ENCODE assay signal across 1 cellular context in the genomic region with DNA sequence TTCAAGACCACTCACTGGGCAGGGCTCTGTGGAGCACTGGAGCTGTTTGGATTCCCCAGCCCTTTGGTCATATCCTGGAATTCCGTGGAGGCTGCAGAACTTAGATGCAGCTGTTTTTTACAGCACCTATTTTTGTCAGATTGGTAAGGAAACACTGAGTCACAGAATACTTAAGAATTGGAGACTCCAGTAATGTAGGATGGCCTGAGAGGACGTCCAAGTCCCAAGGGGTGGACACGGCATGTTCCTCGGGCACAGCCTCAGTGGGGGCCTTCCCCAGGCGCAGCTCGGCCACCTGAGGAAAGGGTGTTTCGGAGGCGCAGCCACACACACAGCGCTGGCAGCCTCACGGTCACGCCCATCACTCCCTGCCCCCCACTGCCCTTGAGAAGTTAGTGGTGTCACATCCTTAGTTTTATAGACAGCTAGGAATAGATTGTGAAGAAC.
TF ChIP-seq lines count a peak whose summit lies in the region.

No MANE protein-coding gene starts in this region.

TF ChIP-seq in HepG2, 621 proteins besides CTCF, POLR2A, EP300 and RAD21:
- TF ChIP-seq, protein P1, sequence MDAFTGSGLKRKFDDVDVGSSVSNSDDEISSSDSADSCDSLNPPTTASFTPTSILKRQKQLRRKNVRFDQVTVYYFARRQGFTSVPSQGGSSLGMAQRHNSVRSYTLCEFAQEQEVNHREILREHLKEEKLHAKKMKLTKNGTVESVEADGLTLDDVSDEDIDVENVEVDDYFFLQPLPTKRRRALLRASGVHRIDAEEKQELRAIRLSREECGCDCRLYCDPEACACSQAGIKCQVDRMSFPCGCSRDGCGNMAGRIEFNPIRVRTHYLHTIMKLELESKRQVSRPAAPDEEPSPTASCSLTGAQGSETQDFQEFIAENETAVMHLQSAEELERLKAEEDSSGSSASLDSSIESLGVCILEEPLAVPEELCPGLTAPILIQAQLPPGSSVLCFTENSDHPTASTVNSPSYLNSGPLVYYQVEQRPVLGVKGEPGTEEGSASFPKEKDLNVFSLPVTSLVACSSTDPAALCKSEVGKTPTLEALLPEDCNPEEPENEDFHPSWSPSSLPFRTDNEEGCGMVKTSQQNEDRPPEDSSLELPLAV (CRISPR knock-in tag; conservative IDR thresholded peaks at IDR 0.05; ENCODE audit: low read depth): no peak
- no peak for TF ChIP-seq ZNF746 (CRISPR knock-in tag; IDR thresholded peaks at IDR 0.05)
- no peak for TF ChIP-seq ZNF577 (CRISPR knock-in tag; IDR thresholded peaks at IDR 0.05; ENCODE audit: borderline replicate concordance, low read depth)
- TF ChIP-seq ZMYM3 (CRISPR knock-in tag; IDR thresholded peaks at IDR 0.05): no peak
- TF ChIP-seq, protein P2, sequence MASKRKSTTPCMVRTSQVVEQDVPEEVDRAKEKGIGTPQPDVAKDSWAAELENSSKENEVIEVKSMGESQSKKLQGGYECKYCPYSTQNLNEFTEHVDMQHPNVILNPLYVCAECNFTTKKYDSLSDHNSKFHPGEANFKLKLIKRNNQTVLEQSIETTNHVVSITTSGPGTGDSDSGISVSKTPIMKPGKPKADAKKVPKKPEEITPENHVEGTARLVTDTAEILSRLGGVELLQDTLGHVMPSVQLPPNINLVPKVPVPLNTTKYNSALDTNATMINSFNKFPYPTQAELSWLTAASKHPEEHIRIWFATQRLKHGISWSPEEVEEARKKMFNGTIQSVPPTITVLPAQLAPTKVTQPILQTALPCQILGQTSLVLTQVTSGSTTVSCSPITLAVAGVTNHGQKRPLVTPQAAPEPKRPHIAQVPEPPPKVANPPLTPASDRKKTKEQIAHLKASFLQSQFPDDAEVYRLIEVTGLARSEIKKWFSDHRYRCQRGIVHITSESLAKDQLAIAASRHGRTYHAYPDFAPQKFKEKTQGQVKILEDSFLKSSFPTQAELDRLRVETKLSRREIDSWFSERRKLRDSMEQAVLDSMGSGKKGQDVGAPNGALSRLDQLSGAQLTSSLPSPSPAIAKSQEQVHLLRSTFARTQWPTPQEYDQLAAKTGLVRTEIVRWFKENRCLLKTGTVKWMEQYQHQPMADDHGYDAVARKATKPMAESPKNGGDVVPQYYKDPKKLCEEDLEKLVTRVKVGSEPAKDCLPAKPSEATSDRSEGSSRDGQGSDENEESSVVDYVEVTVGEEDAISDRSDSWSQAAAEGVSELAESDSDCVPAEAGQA (IDR thresholded peaks at IDR 0.05; ENCODE audit: low read depth): no peak
- TF ChIP-seq, protein P2 (CRISPR knock-in tag; IDR thresholded peaks at IDR 0.05; ENCODE audit: borderline replicate concordance): no peak
- TF ChIP-seq, protein P3, sequence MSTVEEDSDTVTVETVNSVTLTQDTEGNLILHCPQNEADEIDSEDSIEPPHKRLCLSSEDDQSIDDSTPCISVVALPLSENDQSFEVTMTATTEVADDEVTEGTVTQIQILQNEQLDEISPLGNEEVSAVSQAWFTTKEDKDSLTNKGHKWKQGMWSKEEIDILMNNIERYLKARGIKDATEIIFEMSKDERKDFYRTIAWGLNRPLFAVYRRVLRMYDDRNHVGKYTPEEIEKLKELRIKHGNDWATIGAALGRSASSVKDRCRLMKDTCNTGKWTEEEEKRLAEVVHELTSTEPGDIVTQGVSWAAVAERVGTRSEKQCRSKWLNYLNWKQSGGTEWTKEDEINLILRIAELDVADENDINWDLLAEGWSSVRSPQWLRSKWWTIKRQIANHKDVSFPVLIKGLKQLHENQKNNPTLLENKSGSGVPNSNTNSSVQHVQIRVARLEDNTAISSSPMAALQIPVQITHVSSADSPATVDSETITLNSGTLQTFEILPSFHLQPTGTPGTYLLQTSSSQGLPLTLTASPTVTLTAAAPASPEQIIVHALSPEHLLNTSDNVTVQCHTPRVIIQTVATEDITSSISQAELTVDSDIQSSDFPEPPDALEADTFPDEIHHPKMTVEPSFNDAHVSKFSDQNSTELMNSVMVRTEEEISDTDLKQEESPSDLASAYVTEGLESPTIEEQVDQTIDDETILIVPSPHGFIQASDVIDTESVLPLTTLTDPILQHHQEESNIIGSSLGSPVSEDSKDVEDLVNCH (CRISPR knock-in tag; IDR thresholded peaks at IDR 0.05): no peak
- no peak for TF ChIP-seq KDM4B (CRISPR knock-in tag; IDR thresholded peaks at IDR 0.05)
- no peak for TF ChIP-seq ZFP1 (CRISPR knock-in tag; IDR thresholded peaks at IDR 0.05)
- no peak for TF ChIP-seq SAFB2 (CRISPR knock-in tag; IDR thresholded peaks at IDR 0.05; ENCODE audit: borderline replicate concordance, low read depth)
- no peak for TF ChIP-seq ZFP36L1 (CRISPR knock-in tag; IDR thresholded peaks at IDR 0.05)
- TF ChIP-seq ZNF572 (CRISPR knock-in tag; IDR thresholded peaks at IDR 0.05): no peak
- TF ChIP-seq, protein P4, sequence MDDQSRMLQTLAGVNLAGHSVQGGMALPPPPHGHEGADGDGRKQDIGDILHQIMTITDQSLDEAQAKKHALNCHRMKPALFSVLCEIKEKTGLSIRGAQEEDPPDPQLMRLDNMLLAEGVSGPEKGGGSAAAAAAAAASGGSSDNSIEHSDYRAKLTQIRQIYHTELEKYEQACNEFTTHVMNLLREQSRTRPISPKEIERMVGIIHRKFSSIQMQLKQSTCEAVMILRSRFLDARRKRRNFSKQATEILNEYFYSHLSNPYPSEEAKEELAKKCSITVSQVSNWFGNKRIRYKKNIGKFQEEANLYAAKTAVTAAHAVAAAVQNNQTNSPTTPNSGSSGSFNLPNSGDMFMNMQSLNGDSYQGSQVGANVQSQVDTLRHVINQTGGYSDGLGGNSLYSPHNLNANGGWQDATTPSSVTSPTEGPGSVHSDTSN (CRISPR knock-in tag; IDR thresholded peaks at IDR 0.05; ENCODE audit: borderline replicate concordance): no peak
- TF ChIP-seq, protein P5, sequence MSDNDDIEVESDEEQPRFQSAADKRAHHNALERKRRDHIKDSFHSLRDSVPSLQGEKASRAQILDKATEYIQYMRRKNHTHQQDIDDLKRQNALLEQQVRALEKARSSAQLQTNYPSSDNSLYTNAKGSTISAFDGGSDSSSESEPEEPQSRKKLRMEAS (IDR thresholded peaks at IDR 0.05): no peak
- TF ChIP-seq NPAS2 (CRISPR knock-in tag; IDR thresholded peaks at IDR 0.05; ENCODE audit: borderline replicate concordance): no peak
- TF ChIP-seq RARG (CRISPR knock-in tag; IDR thresholded peaks at IDR 0.05; ENCODE audit: low read depth): no peak
- no peak for TF ChIP-seq ZNF605 (CRISPR knock-in tag; IDR thresholded peaks at IDR 0.05)
- TF ChIP-seq, protein P6, sequence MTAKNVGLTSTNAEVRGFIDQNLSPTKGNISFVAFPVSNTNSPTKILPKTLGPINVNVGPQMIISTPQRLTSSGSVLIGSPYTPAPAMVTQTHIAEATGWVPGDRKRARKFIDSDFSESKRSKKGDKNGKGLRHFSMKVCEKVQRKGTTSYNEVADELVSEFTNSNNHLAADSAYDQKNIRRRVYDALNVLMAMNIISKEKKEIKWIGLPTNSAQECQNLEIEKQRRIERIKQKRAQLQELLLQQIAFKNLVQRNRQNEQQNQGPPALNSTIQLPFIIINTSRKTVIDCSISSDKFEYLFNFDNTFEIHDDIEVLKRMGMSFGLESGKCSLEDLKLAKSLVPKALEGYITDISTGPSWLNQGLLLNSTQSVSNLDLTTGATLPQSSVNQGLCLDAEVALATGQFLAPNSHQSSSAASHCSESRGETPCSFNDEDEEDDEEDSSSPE (CRISPR knock-in tag; IDR thresholded peaks at IDR 0.05): no peak
